1 cellular context compared by ENCODE assay signal in the genomic region with DNA sequence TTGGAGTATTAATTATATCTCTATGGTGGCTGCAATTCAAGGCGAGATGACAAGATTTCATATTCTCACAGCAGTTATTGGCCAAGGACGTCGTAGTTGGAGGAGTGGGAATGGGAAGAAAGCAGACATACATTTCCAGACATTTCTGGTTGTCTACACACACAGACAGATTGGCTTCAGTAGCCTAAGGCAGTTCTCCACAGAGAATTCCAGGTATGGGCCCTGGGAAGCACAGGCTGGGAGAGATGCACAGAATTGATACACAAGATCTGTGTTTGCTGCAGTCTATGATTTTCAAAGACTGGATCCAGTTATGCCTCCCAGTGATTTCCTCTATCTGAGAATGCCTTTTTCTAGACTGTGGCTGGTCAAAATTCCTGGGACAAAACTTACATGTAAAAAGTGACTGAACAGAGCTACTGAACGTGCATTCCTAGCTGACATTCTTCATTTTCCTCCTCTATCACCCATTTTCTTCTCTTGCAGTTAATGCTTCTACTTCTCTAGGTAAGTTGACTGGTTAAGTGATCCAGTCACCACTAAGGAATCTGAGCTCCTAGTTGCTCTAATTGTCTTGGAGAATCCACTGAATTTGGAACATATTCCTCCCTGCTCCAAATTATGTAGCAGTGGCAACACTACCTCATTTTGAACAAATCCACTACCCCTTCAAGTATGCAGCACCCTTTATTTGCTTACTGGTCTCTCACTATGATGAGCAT.
TF ChIP-seq lines count a peak whose summit lies in the region.

No MANE protein-coding gene starts in this region.

TF ChIP-seq in SK-N-SH, 30 proteins besides CTCF, POLR2A, EP300 and RAD21 (continued from another document):
- no peak for TF ChIP-seq USF1 (IDR thresholded peaks at IDR 0.05; ENCODE audit: borderline replicate concordance, low read depth)
